19 cellular contexts compared by ENCODE assay signal in genomic region chr20:43043887-43044286, GRCh38.
A peak's percentile ranks its signal among the peaks of the same experiment; 100 is the strongest.
DNase-seq lines count a peak whose midpoint lies in the region; ATAC-seq, FAIRE-seq and TF ChIP-seq lines count a peak whose summit lies in the region.
"Had no signal": no experiment of that assay in that cellular context is flagged by ENCODE, and none has a peak within 500 bp of the region (broad histone marks: within the 10 kb centered on the region; RNA-seq: fewer than 3 reads in every experiment).

No MANE protein-coding gene starts in this region.

- DNase-seq in NCI-H524 (lab: John Stamatoyannopoulos, UW) (peak; percentile 92 to 94), body of pancreas (peak in 3 of 4 donors; percentile 6 to 12 (median 9)), urothelium cell line (ENCODE audit: low spot score) (peak; percentile 15), COR-L47 (lab: John Stamatoyannopoulos, UW) (no peak), T-helper 2 cell (no peak)
- DNase-seq: CD8-positive, alpha-beta memory T cell; DMS153; H7; NCI-H1048; NCI-H1694; NCI-H510A; PC-9; SK-N-SH; T-helper 1 cell had no signal

- no peaks in the 10 kb centered on the region for H3K27me3 ChIP-seq in body of pancreas
- H3K27me3 ChIP-seq: BLaER1 had no signal

- TF ChIP-seq POLR2A in body of pancreas (IDR thresholded peaks at IDR 0.05) = no peak

- peaks cover 1% of the 10 kb centered on the region for H3K4me1 ChIP-seq in body of pancreas
- H3K4me1 ChIP-seq: BLaER1 had no signal

- no peak for TF ChIP-seq RAD21 in Ishikawa (IDR thresholded peaks at IDR 0.05; ENCODE audit: low read depth)

- no peaks in the 10 kb centered on the region for H3K36me3 ChIP-seq in body of pancreas (replicated peaks in 1 of 2; ENCODE audit: insufficient read depth in 1 of 2, low read depth in 2 of 2)
- H3K36me3 ChIP-seq: BLaER1 had no signal

- no peak for TF ChIP-seq CTCF in body of pancreas (IDR thresholded peaks at IDR 0.05)

- H3K4me3 ChIP-seq in body of pancreas = no peak overlapping the region
- H3K4me3 ChIP-seq: BLaER1, K562, PC-9 had no signal

- intact Hi-C loops in body of pancreas (cut with DNase I) = no loop called here

- H3K27ac ChIP-seq in body of pancreas = no peak overlapping the region
- H3K27ac ChIP-seq: BLaER1, PC-9 had no signal

- ATAC-seq in body of pancreas (no peak), HG03457 (IDR thresholded peaks at IDR 0.05; ENCODE audit: unreplicated experiment) (no peak)
- ATAC-seq: K562, Right ventricle myocardium inferior had no signal

- FAIRE-seq in urothelium cell line (lab: Jason Lieb, UNC) = no peak
- FAIRE-seq: K562 had no signal

- TF ChIP-seq EP300 in Ishikawa (IDR thresholded peaks at IDR 0.05; ENCODE audit: borderline replicate concordance) = no peak

- WGBS in body of pancreas, 2 donors = 38 to 50% methylated on average over 3 to 4 of the region's 4 CpGs

- H3K9me3 ChIP-seq in body of pancreas = no peaks in the 10 kb centered on the region
- H3K9me3 ChIP-seq: BLaER1, SK-N-SH had no signal

TF ChIP-seq in Ishikawa, 13 proteins besides CTCF, POLR2A, EP300 and RAD21:
- TF ChIP-seq TEAD4 (IDR thresholded peaks at IDR 0.05) (no peak), NFIC (IDR thresholded peaks at IDR 0.05) (no peak), YY1 (IDR thresholded peaks at IDR 0.05; ENCODE audit: low read depth) (no peak), ZBTB7A (IDR thresholded peaks at IDR 0.05; ENCODE audit: low read depth) (no peak)
- TF ChIP-seq, protein P1, sequence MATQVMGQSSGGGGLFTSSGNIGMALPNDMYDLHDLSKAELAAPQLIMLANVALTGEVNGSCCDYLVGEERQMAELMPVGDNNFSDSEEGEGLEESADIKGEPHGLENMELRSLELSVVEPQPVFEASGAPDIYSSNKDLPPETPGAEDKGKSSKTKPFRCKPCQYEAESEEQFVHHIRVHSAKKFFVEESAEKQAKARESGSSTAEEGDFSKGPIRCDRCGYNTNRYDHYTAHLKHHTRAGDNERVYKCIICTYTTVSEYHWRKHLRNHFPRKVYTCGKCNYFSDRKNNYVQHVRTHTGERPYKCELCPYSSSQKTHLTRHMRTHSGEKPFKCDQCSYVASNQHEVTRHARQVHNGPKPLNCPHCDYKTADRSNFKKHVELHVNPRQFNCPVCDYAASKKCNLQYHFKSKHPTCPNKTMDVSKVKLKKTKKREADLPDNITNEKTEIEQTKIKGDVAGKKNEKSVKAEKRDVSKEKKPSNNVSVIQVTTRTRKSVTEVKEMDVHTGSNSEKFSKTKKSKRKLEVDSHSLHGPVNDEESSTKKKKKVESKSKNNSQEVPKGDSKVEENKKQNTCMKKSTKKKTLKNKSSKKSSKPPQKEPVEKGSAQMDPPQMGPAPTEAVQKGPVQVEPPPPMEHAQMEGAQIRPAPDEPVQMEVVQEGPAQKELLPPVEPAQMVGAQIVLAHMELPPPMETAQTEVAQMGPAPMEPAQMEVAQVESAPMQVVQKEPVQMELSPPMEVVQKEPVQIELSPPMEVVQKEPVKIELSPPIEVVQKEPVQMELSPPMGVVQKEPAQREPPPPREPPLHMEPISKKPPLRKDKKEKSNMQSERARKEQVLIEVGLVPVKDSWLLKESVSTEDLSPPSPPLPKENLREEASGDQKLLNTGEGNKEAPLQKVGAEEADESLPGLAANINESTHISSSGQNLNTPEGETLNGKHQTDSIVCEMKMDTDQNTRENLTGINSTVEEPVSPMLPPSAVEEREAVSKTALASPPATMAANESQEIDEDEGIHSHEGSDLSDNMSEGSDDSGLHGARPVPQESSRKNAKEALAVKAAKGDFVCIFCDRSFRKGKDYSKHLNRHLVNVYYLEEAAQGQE (IDR thresholded peaks at IDR 0.05; ENCODE audit: low read depth) = peak; percentile 72

Comparison
In these comparisons a context has a peak if more than half of its experiments do, and no peak if none do; other contexts are left out.
1. DNase-seq: peak in NCI-H524 (2 of 2), body of pancreas (3 of 4) and urothelium cell line (single experiment); none in COR-L47 (single experiment) and T-helper 2 cell (0 of 5).